In genomic region chr14:73760598-73761586, GRCh38 we compare ENCODE assay signal across 8 cellular contexts. TPM values are rescaled to one million over a fixed set of nuclear protein-coding genes. Genes with fewer than 3 reads are reported as not detected.
A peak's percentile ranks its signal among the peaks of the same experiment; 100 is the strongest.
DNase-seq lines count a peak whose midpoint lies in the region; ATAC-seq and TF ChIP-seq lines count a peak whose summit lies in the region.

No MANE protein-coding gene starts in this region.

- peak overlapping the region; percentile 93 for H3K27ac Mint-ChIP-seq in Caco-2 (ENCODE audit: unreplicated experiment)
- H3K27ac Mint-ChIP-seq in natural killer cell treated with Interleukin-12 subunit alpha and Interleukin-12 subunit beta and Interleukin-15 and Interleukin-18, amount 100 ng/mL, for 72 hours: peak overlapping the region; percentile 89 to 98

- CTCF ChIA-PET in Caco-2 (lab: Charles Lee): interaction anchor here (0.6 to 3.5 kb wide), 11 partner anchors 11 to 65 kb away, joined by 3 to 68 read pairs (median 8); no protein-coding TSS in a partner anchor
- CTCF ChIA-PET in GM10248 (lab: Yijun Ruan, JAX): interaction anchor here (0.6 to 9.4 kb wide), 13 partner anchors 7 to 68 kb away, joined by 3 to 102 read pairs (median 17); no protein-coding TSS in a partner anchor

- no peak for DNase-seq in Caco-2
- DNase-seq in cardiac fibroblast (ENCODE audit: low read depth in 2 of 2): no peak
- DNase-seq in natural killer cell treated with Interleukin-12 subunit alpha and Interleukin-12 subunit beta and Interleukin-15 and Interleukin-18, amount 100 ng/mL, for 72 hours (ENCODE audit: low spot score): no peak
- DNase-seq in NK-92 (lab: John Stamatoyannopoulos, UW; ENCODE audit: unreplicated experiment): no peak
- DNase-seq in OCI-M1 (lab: John Stamatoyannopoulos, UW): no peak
- no peak for DNase-seq in GM10248 (ENCODE audit: extremely low spot score)
- no peak for DNase-seq in HuH-7 (ENCODE audit: low spot score)

- H3K27me3 Mint-ChIP-seq in Caco-2 (ENCODE audit: insufficient read depth, unreplicated experiment): no peaks in the 10 kb centered on the region
- no peaks in the 10 kb centered on the region for H3K27me3 Mint-ChIP-seq in natural killer cell treated with Interleukin-12 subunit alpha and Interleukin-12 subunit beta and Interleukin-15 and Interleukin-18, amount 100 ng/mL, for 72 hours

- H3K36me3 Mint-ChIP-seq in Caco-2 (ENCODE audit: insufficient read depth, unreplicated experiment): peaks cover 36% of the 10 kb centered on the region
- no peaks in the 10 kb centered on the region for H3K36me3 Mint-ChIP-seq in natural killer cell treated with Interleukin-12 subunit alpha and Interleukin-12 subunit beta and Interleukin-15 and Interleukin-18, amount 100 ng/mL, for 72 hours

- no peaks in the 10 kb centered on the region for H3K27me3 ChIP-seq in Caco-2 (replicated peaks; ENCODE audit: control insufficient read depth, insufficient read depth, low read length)

- H3K4me3 ChIP-seq in Caco-2 (ENCODE audit: low read depth, low read length) (peak overlapping the region; percentile 24), cardiac fibroblast (replicated peaks in 1 of 2; ENCODE audit: low read depth in 2 of 2, low read length in 2 of 2) (peak overlapping the region; percentile 35 to 48)

- intact Hi-C loops in Caco-2 (cut with micrococcal nuclease; ENCODE audit: unreplicated experiment): loop anchor here (1.0 to 2.0 kb wide), 4 partner anchors 10 to 64 kb away; no protein-coding TSS in a partner anchor

- peaks cover 33% of the 10 kb centered on the region for H3K4me1 Mint-ChIP-seq in Caco-2 (ENCODE audit: low read depth, unreplicated experiment)
- H3K4me1 Mint-ChIP-seq in natural killer cell treated with Interleukin-12 subunit alpha and Interleukin-12 subunit beta and Interleukin-15 and Interleukin-18, amount 100 ng/mL, for 72 hours (ENCODE audit: low read depth in 2 of 2): peaks cover 75 to 77% of the 10 kb centered on the region in 2 donors

- peak; percentile 1 for ATAC-seq in HG03469 (IDR thresholded peaks at IDR 0.05; ENCODE audit: unreplicated experiment)
- no peak for ATAC-seq in natural killer cell treated with Interleukin-12 subunit alpha and Interleukin-12 subunit beta and Interleukin-15 and Interleukin-18, amount 100 ng/mL, for 72 hours

- TSS peak; percentile 97 for BruUV-seq in Caco-2 (replicated peaks; lab: Mats Ljungman, UMichigan)

- H3K9me3 ChIP-seq in Caco-2: no peaks in the 10 kb centered on the region

- POLR2A ChIA-PET in Caco-2 (lab: Charles Lee) (interaction anchor here (0.5 to 2.9 kb wide), 20 partner anchors 11 to 302 kb away, joined by 3 to 25 read pairs (median 6); partner anchors contain the start of genes ACOT2, COQ6, FAM161B and PTGR2), GM10248 (lab: Yijun Ruan, JAX) (interaction anchor here (0.7 to 3.7 kb wide), 7 partner anchors 10 to 126 kb away, joined by 3 to 44 read pairs (median 8); partner anchors contain the start of gene ZNF410)

- peaks cover 1% of the 10 kb centered on the region; the same call in 1 of the 2 replicates for H3K36me3 ChIP-seq in Caco-2 (ENCODE audit: control insufficient read depth, insufficient read depth, low read length)

- H3K9me3 Mint-ChIP-seq in Caco-2 (ENCODE audit: unreplicated experiment): no peaks in the 10 kb centered on the region
- no peaks in the 10 kb centered on the region for H3K9me3 Mint-ChIP-seq in natural killer cell treated with Interleukin-12 subunit alpha and Interleukin-12 subunit beta and Interleukin-15 and Interleukin-18, amount 100 ng/mL, for 72 hours

- H3K4me3 Mint-ChIP-seq in Caco-2 (ENCODE audit: unreplicated experiment): peak overlapping the region; percentile 84
- H3K4me3 Mint-ChIP-seq in natural killer cell treated with Interleukin-12 subunit alpha and Interleukin-12 subunit beta and Interleukin-15 and Interleukin-18, amount 100 ng/mL, for 72 hours: peak overlapping the region; percentile 75

- H3K4me1 ChIP-seq in Caco-2: peaks cover 46% of the 10 kb centered on the region

- TF ChIP-seq CTCF in Caco-2 (IDR thresholded peaks at IDR 0.05; ENCODE audit: insufficient read depth in 1 of 2, low read depth in 1 of 2, low read length in 1 of 2, severe bottlenecking in 1 of 2, unreplicated experiment in 1 of 2): no peak
- no peak for TF ChIP-seq CTCF in cardiac fibroblast (IDR thresholded peaks at IDR 0.05; ENCODE audit: low read depth, low read length)
- no peak for TF ChIP-seq CTCF in GM10248 (IDR thresholded peaks at IDR 0.05; ENCODE audit: control extremely low read depth, extremely low read depth, low read depth, missing control alignments)

RNA-seq across cellular contexts. Expression of gene PNMA1, which starts 46.7 kb away (rescaled TPM):
- 33.2 and 38.8 TPM in 2 replicates for total RNA-seq in Caco-2 (2022)
- 10 to 100 TPM; 18.9 to 32.2 TPM for total RNA-seq in natural killer cell treated with Interleukin-12 subunit alpha and Interleukin-12 subunit beta and Interleukin-15 and Interleukin-18, amount 100 ng/mL, for 72 hours
